11 cellular contexts compared by ENCODE assay signal in the genomic region with DNA sequence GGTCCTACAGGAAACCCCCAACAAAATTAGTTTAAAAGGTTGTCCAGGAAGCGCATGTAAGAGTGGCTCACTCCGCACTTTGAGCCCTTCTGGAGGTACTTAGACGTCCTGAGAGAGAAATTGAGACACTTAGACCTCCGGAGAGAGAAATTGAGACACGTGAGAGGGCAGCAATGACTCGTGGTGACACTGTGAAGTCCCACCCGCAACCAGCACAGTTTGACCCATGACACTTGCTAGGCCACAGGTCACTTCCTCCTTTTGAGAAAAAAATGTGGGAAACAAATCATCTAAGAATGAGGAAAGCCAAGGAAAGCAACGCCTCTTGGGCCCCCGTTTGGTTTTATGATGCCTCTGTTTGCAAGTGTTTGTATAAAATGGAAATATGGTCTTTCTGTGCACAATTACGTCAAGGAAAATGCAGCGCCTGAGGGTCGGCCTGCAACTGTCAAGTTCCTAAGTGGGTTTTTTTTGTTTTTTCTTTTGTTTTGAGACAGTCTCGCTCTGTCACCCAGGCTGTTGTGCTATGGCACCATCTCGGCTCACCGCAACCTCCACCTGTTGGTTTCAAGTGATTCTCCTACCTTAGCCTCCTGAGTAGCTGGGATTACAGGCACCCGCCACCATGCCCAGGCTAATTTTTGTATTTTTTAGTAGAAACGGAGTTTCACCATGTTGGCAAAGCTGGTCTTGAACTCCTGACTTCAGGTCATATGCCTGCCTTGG. TPM values are rescaled to one million over a fixed set of nuclear protein-coding genes. Genes with fewer than 3 reads are reported as not detected.
DNase-seq lines count a peak whose midpoint lies in the region; ATAC-seq and TF ChIP-seq lines count a peak whose summit lies in the region.
"Had no signal": no experiment of that assay in that cellular context is flagged by ENCODE, and none has a peak within 500 bp of the region (broad histone marks: within the 10 kb centered on the region; RNA-seq: fewer than 3 reads in every experiment).

No MANE protein-coding gene starts in this region.

- CTCF ChIA-PET in CD4-positive, alpha-beta T cell (lab: Charles Lee): interaction anchor here (0.6 to 4.4 kb wide), 4 partner anchors 11 to 59 kb away, joined by 3 to 32 read pairs (median 4); no protein-coding TSS in a partner anchor
- CTCF ChIA-PET in RWPE1 (lab: Yijun Ruan, JAX): interaction anchor here (0.6 to 1.0 kb wide), 3 partner anchors 11 to 59 kb away, joined by 3 to 5 read pairs (median 4); no protein-coding TSS in a partner anchor

- H3K4me1 Mint-ChIP-seq in CD4-positive, alpha-beta T cell (ENCODE audit: low read depth): peaks cover 15% of the 10 kb centered on the region

- POLR2A ChIA-PET in CD4-positive, alpha-beta T cell (lab: Charles Lee): interaction anchor here (0.9 kb wide), 1 partner anchor 14 kb away, joined by 3 read pairs; the partner anchor contains the start of gene CDCA4
- POLR2A ChIA-PET in RWPE1 (lab: Yijun Ruan, JAX; ENCODE audit: low non-redundant PET): no interaction called here

- peaks cover 5% of the 10 kb centered on the region for H3K36me3 Mint-ChIP-seq in CD4-positive, alpha-beta T cell (ENCODE audit: low read depth)

- no peaks in the 10 kb centered on the region for H3K9me3 Mint-ChIP-seq in CD4-positive, alpha-beta T cell
- H3K9me3 Mint-ChIP-seq: activated CD4-positive, alpha-beta T cell treated with anti-CD3 and anti-CD28 coated beads, Interleukin-2, amount 10 ng/mL, durations not matched to agents 24 days and 14 days; T-helper 1 cell treated with Interleukin-12 subunit alpha and Interleukin-12 subunit beta and Interleukin-4 antibody, amounts not matched to agents 30 μg/mL and 1 μg/mL, for 36 hours had no signal

- ATAC-seq in CD4-positive, alpha-beta T cell (ENCODE audit: poor library complexity): no peak
- ATAC-seq in GM19452 (IDR thresholded peaks at IDR 0.05; ENCODE audit: unreplicated experiment): no peak

- peak overlapping the region; percentile 80 for H3K27ac Mint-ChIP-seq in CD4-positive, alpha-beta T cell
- H3K27ac Mint-ChIP-seq: activated CD4-positive, alpha-beta T cell treated with anti-CD3 and anti-CD28 coated beads, Interleukin-2, amount 10 ng/mL, durations not matched to agents 24 days and 14 days; T-helper 1 cell treated with Interleukin-12 subunit alpha and Interleukin-12 subunit beta and Interleukin-4 antibody, amounts not matched to agents 30 μg/mL and 1 μg/mL, for 36 hours had no signal

- DNase-seq in CD4-positive, alpha-beta T cell: no peak
- DNase-seq in RWPE1 (ENCODE audit: low spot score) (no peak), kidney tubule cell (ENCODE audit: low spot score) (peak; percentile 75), NCI-H345 (lab: John Stamatoyannopoulos, UW) (no peak), nucleus accumbens (lab: John Stamatoyannopoulos, UW) (no peak)
- DNase-seq: activated CD4-positive, alpha-beta T cell treated with anti-CD3 and anti-CD28 coated beads, Interleukin-2, amount 10 ng/mL, durations not matched to agents 24 days and 14 days; activated effector memory CD4-positive, alpha-beta T cell treated with Interleukin-2 at 50 U/mL for 16 hours; NCI-H2171 had no signal

- no peaks in the 10 kb centered on the region for H3K27me3 Mint-ChIP-seq in CD4-positive, alpha-beta T cell

- peak overlapping the region; percentile 42 for H3K4me3 Mint-ChIP-seq in CD4-positive, alpha-beta T cell

- H3K27ac ChIP-seq in CD4-positive, alpha-beta T cell (ENCODE audit: low read depth, low read length): no peak overlapping the region
- H3K27ac ChIP-seq in RWPE1: peak overlapping the region; percentile 62
- H3K27ac ChIP-seq: tibial nerve had no signal

- TF ChIP-seq CTCF in CD4-positive, alpha-beta T cell (IDR thresholded peaks at IDR 0.05): no peak
- TF ChIP-seq CTCF in RWPE1 (conservative IDR thresholded peaks at IDR 0.05; ENCODE audit: low read depth): no peak

- intact Hi-C loops in CD4-positive, alpha-beta T cell (cut with DNase I, micrococcal nuclease): no loop called here

- H3K9me3 ChIP-seq in CD4-positive, alpha-beta T cell (ENCODE audit: control insufficient read depth, low read length): no peaks in the 10 kb centered on the region
- H3K9me3 ChIP-seq: tibial nerve had no signal

- H3K27me3 ChIP-seq in CD4-positive, alpha-beta T cell (ENCODE audit: control insufficient read depth, insufficient read depth, low read length): no peaks in the 10 kb centered on the region

RNA-seq across cellular contexts. Expression of gene CDCA4, which starts 13.6 kb away (rescaled TPM):
- total RNA-seq in CD4-positive, alpha-beta T cell: 10 to 100 TPM; 17.7 to 18.8 TPM

RNA-seq across cellular contexts. Expression of gene GPR132, which starts 30.8 kb away (rescaled TPM):
- 10 to 100 TPM; 64.4 to 66.7 TPM for total RNA-seq in CD4-positive, alpha-beta T cell

RNA-seq across cellular contexts. Expression of gene CLBA1, which starts 48.9 kb away (rescaled TPM):
- total RNA-seq in CD4-positive, alpha-beta T cell: 1 to 10 TPM; 1.7 to 1.8 TPM

RNA-seq across cellular contexts. Expression of gene AHNAK2, which starts 56.3 kb away (rescaled TPM):
- under 1 TPM in 1 of 2 experiments, not detected in 1; 0.05 TPM for total RNA-seq in CD4-positive, alpha-beta T cell
